In genomic region chr10:68938117-68938516, GRCh38 we compare ENCODE assay signal across 14 cellular contexts. TPM values are rescaled to one million over a fixed set of nuclear protein-coding genes. Genes with fewer than 3 reads are reported as not detected.
DNase-seq lines count a peak whose midpoint lies in the region; ATAC-seq and TF ChIP-seq lines count a peak whose summit lies in the region.
"Had no signal": no experiment of that assay in that cellular context is flagged by ENCODE, and none has a peak within 500 bp of the region (broad histone marks: within the 10 kb centered on the region; RNA-seq: fewer than 3 reads in every experiment).

No MANE protein-coding gene starts in this region.

- H3K4me3 ChIP-seq in AG10803 (ENCODE audit: low read length): no peak overlapping the region
- H3K4me3 ChIP-seq: BLaER1 had no signal

- DNase-seq in AG10803 (ENCODE audit: low read depth): peak; percentile 8
- DNase-seq in HT-29 (ENCODE audit: low spot score): peak; percentile 16
- peak; percentile 50 for DNase-seq in amniotic epithelial cell (ENCODE audit: low read depth)
- peak; percentile 12 for DNase-seq in iPS-NIHi11 (ENCODE audit: low spot score)
- no peak for DNase-seq in Right ventricle myocardium inferior (ENCODE audit: missing footprints)
- no peak for DNase-seq in NCI-H2081 treated with DMSO at 0.1 percent for 48 hours (lab: John Stamatoyannopoulos, UW)
- DNase-seq: effector memory CD4-positive, alpha-beta T cell; Kasumi-1; mesendoderm; NCI-H146; NCI-H524 treated with DMSO at 0.1 percent for 48 hours; PC-3 had no signal

- ATAC-seq in Right ventricle myocardium inferior (no peak), GM19035 (IDR thresholded peaks at IDR 0.05; ENCODE audit: unreplicated experiment) (no peak)
- ATAC-seq: PC-3 had no signal

- no peak for TF ChIP-seq CTCF in AG10803 (conservative IDR thresholded peaks at IDR 0.05; ENCODE audit: low read length)

- intact Hi-C loops in Right ventricle myocardium inferior (cut with DNase I): no loop called here

RNA-seq across cellular contexts. Expression of gene DDX21, which starts 17.9 kb away (rescaled TPM):
- 80.6 and 82.2 TPM in 2 replicates for total RNA-seq in HT-29 (2014; rRNA removed; shearing (Covaris generic))
- total RNA-seq in Right ventricle myocardium inferior: 19.6 TPM

RNA-seq across cellular contexts. Expression of gene DDX50, which starts 37.0 kb away (rescaled TPM):
- 11.5 and 13.1 TPM in 2 replicates for total RNA-seq in HT-29 (2014; rRNA removed; shearing (Covaris generic))
- 21.5 TPM for total RNA-seq in Right ventricle myocardium inferior

RNA-seq across cellular contexts. Expression of gene KIFBP, which starts 50.5 kb away (rescaled TPM):
- total RNA-seq in HT-29 (2014; rRNA removed; shearing (Covaris generic)): 17.0 and 18.1 TPM in 2 replicates
- 52.2 TPM for total RNA-seq in Right ventricle myocardium inferior

Comparison
In these comparisons a context has a peak if more than half of its experiments do, and no peak if none do; other contexts are left out.
1. DNase-seq: peak in AG10803 (single experiment), HT-29 (single experiment), amniotic epithelial cell (single experiment) and iPS-NIHi11 (single experiment); none in Right ventricle myocardium inferior (single experiment) and NCI-H2081 treated with DMSO at 0.1 percent for 48 hours (single experiment).